13 cellular contexts compared by ENCODE assay signal in the genomic region with DNA sequence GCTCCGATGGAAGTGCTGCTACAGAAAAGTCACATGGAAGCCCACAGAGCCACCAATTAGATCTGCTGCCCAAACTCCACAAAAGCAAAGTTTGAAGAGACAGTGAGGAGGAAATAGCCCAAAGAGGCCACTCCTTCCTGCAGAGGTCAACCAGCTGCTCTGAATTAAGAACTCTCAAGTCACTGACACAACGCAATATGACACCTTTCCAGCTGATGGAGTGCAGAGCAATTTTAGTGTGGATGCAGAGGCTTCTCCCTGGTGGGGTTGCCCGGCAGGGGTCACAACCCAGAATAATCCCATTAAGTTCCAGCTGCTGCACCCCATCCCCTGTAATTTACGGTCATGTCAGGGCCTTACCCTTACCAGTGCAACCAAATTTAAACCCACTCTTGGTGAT.
DNase-seq lines count a peak whose midpoint lies in the region; ATAC-seq and TF ChIP-seq lines count a peak whose summit lies in the region.
"Had no signal": no experiment of that assay in that cellular context is flagged by ENCODE, and none has a peak within 500 bp of the region (broad histone marks: within the 10 kb centered on the region; RNA-seq: fewer than 3 reads in every experiment).

No MANE protein-coding gene starts in this region.

- peaks cover 34% of the 10 kb centered on the region for H3K4me1 ChIP-seq in adipocyte (ENCODE audit: control insufficient read depth, insufficient read depth, low read length)
- H3K4me1 ChIP-seq in naive thymus-derived CD4-positive, alpha-beta T cell (ENCODE audit: control insufficient read depth in 2 of 2, insufficient read depth in 2 of 2, low read length in 2 of 2) = no peaks in the 10 kb centered on the region
- H3K4me1 ChIP-seq in CD4-positive, alpha-beta memory T cell (ENCODE audit: insufficient read depth, low read length) = no peaks in the 10 kb centered on the region

- H3K4me3 ChIP-seq in adipocyte (ENCODE audit: low read length) = no peak overlapping the region
- no peak overlapping the region for H3K4me3 ChIP-seq in naive thymus-derived CD4-positive, alpha-beta T cell (ENCODE audit: low read length)
- no peak overlapping the region for H3K4me3 ChIP-seq in CD4-positive, alpha-beta memory T cell (ENCODE audit: low read length in 2 of 2)
- H3K4me3 ChIP-seq: heart left ventricle, Peyer's patch had no signal

- CTCF ChIA-PET in naive thymus-derived CD4-positive, alpha-beta T cell (lab: Charles Lee) = no interaction called here
- CTCF ChIA-PET in CD4-positive, alpha-beta memory T cell (lab: Charles Lee; ENCODE audit: partially characterized antibody) = no interaction called here

- no peaks in the 10 kb centered on the region; the same call in 1 of the 2 replicates for H3K27me3 Mint-ChIP-seq in HFFc6 (ENCODE audit: insufficient read depth)
- no peaks in the 10 kb centered on the region for H3K27me3 Mint-ChIP-seq in naive thymus-derived CD4-positive, alpha-beta T cell
- no peaks in the 10 kb centered on the region for H3K27me3 Mint-ChIP-seq in CD4-positive, alpha-beta memory T cell
- H3K27me3 Mint-ChIP-seq: activated naive CD8-positive, alpha-beta T cell had no signal

- H3K36me3 Mint-ChIP-seq in HFFc6 (ENCODE audit: low read depth) = no peaks in the 10 kb centered on the region
- no peaks in the 10 kb centered on the region for H3K36me3 Mint-ChIP-seq in naive thymus-derived CD4-positive, alpha-beta T cell
- no peaks in the 10 kb centered on the region for H3K36me3 Mint-ChIP-seq in CD4-positive, alpha-beta memory T cell
- H3K36me3 Mint-ChIP-seq: activated naive CD8-positive, alpha-beta T cell had no signal

- H3K27ac Mint-ChIP-seq in HFFc6 = peak overlapping the region; percentile 20; the same call in 1 of the 2 replicates
- no peak overlapping the region for H3K27ac Mint-ChIP-seq in naive thymus-derived CD4-positive, alpha-beta T cell
- H3K27ac Mint-ChIP-seq in CD4-positive, alpha-beta memory T cell = no peak overlapping the region

- no peak overlapping the region for H3K9ac ChIP-seq in adipocyte (ENCODE audit: low read length)

- H3K36me3 ChIP-seq in adipocyte (ENCODE audit: control insufficient read depth, insufficient read depth, low read length, severe bottlenecking) = no peaks in the 10 kb centered on the region
- H3K36me3 ChIP-seq in naive thymus-derived CD4-positive, alpha-beta T cell (ENCODE audit: control insufficient read depth in 2 of 3, insufficient read depth in 3 of 3, low read length in 3 of 3) = no peaks in the 10 kb centered on the region
- no peaks in the 10 kb centered on the region for H3K36me3 ChIP-seq in CD4-positive, alpha-beta memory T cell (ENCODE audit: insufficient read depth, low read length)
- H3K36me3 ChIP-seq: heart left ventricle, Peyer's patch had no signal

- TF ChIP-seq CTCF in HFFc6 (IDR thresholded peaks at IDR 0.05) = no peak

- no peaks in the 10 kb centered on the region for H3K27me3 ChIP-seq in adipocyte (replicated peaks; ENCODE audit: control insufficient read depth, insufficient read depth, low read length)
- no peaks in the 10 kb centered on the region for H3K27me3 ChIP-seq in naive thymus-derived CD4-positive, alpha-beta T cell (ENCODE audit: control insufficient read depth in 2 of 2, insufficient read depth in 2 of 2, low read length in 2 of 2)
- no peaks in the 10 kb centered on the region for H3K27me3 ChIP-seq in CD4-positive, alpha-beta memory T cell (ENCODE audit: insufficient read depth, low read length)
- H3K27me3 ChIP-seq: heart left ventricle, Peyer's patch had no signal

- H3K9me3 Mint-ChIP-seq in HFFc6 = no peaks in the 10 kb centered on the region
- peaks cover 0 to 1% (median 0%) of the 10 kb centered on the region in 11 donors for H3K9me3 Mint-ChIP-seq in naive thymus-derived CD4-positive, alpha-beta T cell
- no peaks in the 10 kb centered on the region for H3K9me3 Mint-ChIP-seq in CD4-positive, alpha-beta memory T cell

- peak; percentile 45 for ATAC-seq in naive thymus-derived CD4-positive, alpha-beta T cell
- ATAC-seq in GM21528 (IDR thresholded peaks at IDR 0.05; ENCODE audit: low FRiP score, unreplicated experiment) (no peak), GM18861 (IDR thresholded peaks at IDR 0.05; ENCODE audit: unreplicated experiment) (no peak)
- ATAC-seq: heart left ventricle had no signal

- POLR2A ChIA-PET in naive thymus-derived CD4-positive, alpha-beta T cell (lab: Charles Lee) = no interaction called here
- POLR2A ChIA-PET in CD4-positive, alpha-beta memory T cell (lab: Charles Lee; ENCODE audit: partially characterized antibody) = no interaction called here

- H3K9me3 ChIP-seq in adipocyte (ENCODE audit: control insufficient read depth, low read length) = no peaks in the 10 kb centered on the region
- no peaks in the 10 kb centered on the region for H3K9me3 ChIP-seq in naive thymus-derived CD4-positive, alpha-beta T cell (ENCODE audit: control insufficient read depth in 2 of 3, low read length in 3 of 3)
- H3K9me3 ChIP-seq in CD4-positive, alpha-beta memory T cell (ENCODE audit: control insufficient read depth in 1 of 2, low read length in 2 of 2) = no peaks in the 10 kb centered on the region
- H3K9me3 ChIP-seq: heart left ventricle, Peyer's patch had no signal

- H3K27ac ChIP-seq in naive thymus-derived CD4-positive, alpha-beta T cell (ENCODE audit: low read depth, low read length) = no peak overlapping the region
- H3K27ac ChIP-seq in CD4-positive, alpha-beta memory T cell (ENCODE audit: low read depth, low read length) = no peak overlapping the region
- H3K27ac ChIP-seq: Peyer's patch had no signal

- intact Hi-C loops in naive thymus-derived CD4-positive, alpha-beta T cell (cut with micrococcal nuclease) = no loop called here
- intact Hi-C loops in CD4-positive, alpha-beta memory T cell (cut with micrococcal nuclease) = no loop called here

- peaks cover 42% of the 10 kb centered on the region for H3K4me1 Mint-ChIP-seq in HFFc6 (ENCODE audit: low read depth)
- H3K4me1 Mint-ChIP-seq in naive thymus-derived CD4-positive, alpha-beta T cell = peaks cover 0 to 9% (median 0%) of the 10 kb centered on the region in 7 donors
- H3K4me1 Mint-ChIP-seq in CD4-positive, alpha-beta memory T cell = no peaks in the 10 kb centered on the region

- peak; percentile 22 for DNase-seq in EL
- DNase-seq in HFFc6 = peak; percentile 17
- peak; percentile 69 for DNase-seq in adipocyte (ENCODE audit: low read depth)
- DNase-seq in naive thymus-derived CD4-positive, alpha-beta T cell = no peak
- no peak for DNase-seq in CD4-positive, alpha-beta memory T cell
- DNase-seq in NCI-H1930 (lab: John Stamatoyannopoulos, UW) = no peak
- DNase-seq: cortex of kidney, heart left ventricle, Peyer's patch, T1000 had no signal

- no peak overlapping the region for H3K4me3 Mint-ChIP-seq in HFFc6
- no peak overlapping the region for H3K4me3 Mint-ChIP-seq in naive thymus-derived CD4-positive, alpha-beta T cell
- no peak overlapping the region for H3K4me3 Mint-ChIP-seq in CD4-positive, alpha-beta memory T cell
- H3K4me3 Mint-ChIP-seq: activated naive CD8-positive, alpha-beta T cell had no signal

Comparison
In these comparisons a context has a peak if more than half of its experiments do, and no peak if none do; other contexts are left out.
1. DNase-seq: peak in EL (single experiment), HFFc6 (single experiment) and adipocyte (single experiment); none in naive thymus-derived CD4-positive, alpha-beta T cell (0 of 9), CD4-positive, alpha-beta memory T cell (0 of 5) and NCI-H1930 (0 of 2).